ENCODE assay signal across 31 cellular contexts in the genomic region with DNA sequence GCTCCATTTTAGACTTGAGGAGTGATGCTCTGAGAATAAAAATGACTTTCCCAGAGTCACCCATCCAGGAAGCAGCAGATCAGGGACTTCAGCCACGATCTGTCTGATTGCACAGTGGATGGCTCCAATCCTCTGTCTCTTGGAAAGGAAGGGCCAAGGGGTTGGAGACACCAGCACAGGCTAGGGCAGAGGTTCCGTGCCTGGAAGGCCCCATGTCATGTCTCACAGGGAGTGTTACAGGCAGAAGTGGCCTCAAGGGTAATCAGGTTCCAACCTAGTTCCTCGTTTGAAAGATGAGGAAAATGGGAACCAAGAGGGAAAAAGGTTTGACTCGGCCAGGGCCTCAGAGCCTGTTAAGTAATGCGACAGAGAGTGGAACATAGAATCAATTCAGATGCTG.
"Had no signal": no experiment of that assay in that cellular context is flagged by ENCODE, and none has a peak within 500 bp of the region (broad histone marks: within the 10 kb centered on the region; RNA-seq: fewer than 3 reads in every experiment).

No MANE protein-coding gene starts in this region.

- H3K27ac Mint-ChIP-seq: activated CD4-positive, alpha-beta memory T cell treated with anti-CD3 and anti-CD28 coated beads, Interleukin-2, amount 10 ng/mL, durations not matched to agents 7 days and 5 days; activated naive CD4-positive, alpha-beta T cell treated with anti-CD3 and anti-CD28 coated beads, Interleukin-2, amount 10 ng/mL, durations not matched to agents 7 days and 5 days; activated naive CD8-positive, alpha-beta T cell treated with anti-CD3 and anti-CD28 coated beads for 36 hours; activated T-cell treated with anti-CD3 and anti-CD28 coated beads, Interleukin-2, amount 50 U/mL, for 72 hours; activated T-helper 2 cell treated with anti-CD3 and anti-CD28 coated beads, Interferon-gamma antibody, Interleukin-2, Interleukin-4, amounts not matched to agents 10 μg/mL and 5 μg/mL and 100 μg/mL, durations not matched to agents 14 hours and 24 hours and 36 hours; T-cell had no signal

- ATAC-seq: activated T-cell treated with anti-CD3 and anti-CD28 coated beads, Interleukin-2, amount 50 U/mL, for 72 hours; K562; Panc1; Right ventricle myocardium inferior; T-cell had no signal

- H3K9me3 ChIP-seq: breast epithelium had no signal

- H3K4me1 Mint-ChIP-seq: activated CD4-positive, alpha-beta memory T cell treated with anti-CD3 and anti-CD28 coated beads, Interleukin-2, amount 10 ng/mL, durations not matched to agents 7 days and 5 days; activated naive CD4-positive, alpha-beta T cell treated with anti-CD3 and anti-CD28 coated beads, Interleukin-2, amount 10 ng/mL, durations not matched to agents 7 days and 5 days; activated naive CD8-positive, alpha-beta T cell treated with anti-CD3 and anti-CD28 coated beads for 36 hours; T-cell had no signal

- H3K36me3 ChIP-seq: breast epithelium had no signal

- H3K4me3 ChIP-seq: breast epithelium, K562, SK-N-MC had no signal

- H3K4me3 Mint-ChIP-seq: activated CD4-positive, alpha-beta memory T cell treated with anti-CD3 and anti-CD28 coated beads, Interleukin-2, amount 10 ng/mL, durations not matched to agents 7 days and 5 days; activated naive CD4-positive, alpha-beta T cell treated with anti-CD3 and anti-CD28 coated beads, Interleukin-2, amount 10 ng/mL, durations not matched to agents 7 days and 5 days; activated naive CD8-positive, alpha-beta T cell treated with anti-CD3 and anti-CD28 coated beads for 36 hours; activated T-cell treated with anti-CD3 and anti-CD28 coated beads, Interleukin-2, amount 50 U/mL, for 72 hours; T-cell had no signal

- H3K27me3 Mint-ChIP-seq: activated CD4-positive, alpha-beta memory T cell treated with anti-CD3 and anti-CD28 coated beads, Interleukin-2, amount 10 ng/mL, durations not matched to agents 7 days and 5 days; activated naive CD8-positive, alpha-beta T cell treated with anti-CD3 and anti-CD28 coated beads for 36 hours had no signal

- H3K27ac ChIP-seq: SK-N-MC, VCaP had no signal

- DNase-seq: activated CD4-positive, alpha-beta memory T cell treated with anti-CD3 and anti-CD28 coated beads, Interleukin-2, amount 10 ng/mL, durations not matched to agents 7 days and 5 days; activated CD4-positive, alpha-beta T cell treated with anti-CD3 and anti-CD28 coated beads, Interleukin-2, amount 50 U/mL, for 1 hour; activated CD4-positive, CD25-positive, alpha-beta regulatory T cell; activated CD8-positive, alpha-beta memory T cell treated with anti-CD3 and anti-CD28 coated beads, Interleukin-2, amount 50 U/mL, for 4 hours; activated gamma-delta T cell treated with Interleukin-2 at 50 U/mL for 16 hours; activated naive CD4-positive, alpha-beta T cell treated with anti-CD3 and anti-CD28 coated beads, Interleukin-2, amount 10 ng/mL, durations not matched to agents 7 days and 5 days; activated naive CD8-positive, alpha-beta T cell treated with anti-CD3 and anti-CD28 coated beads for 36 hours; activated T-cell treated with anti-CD3 and anti-CD28 coated beads, Interleukin-2, amount 50 U/mL, for 72 hours; anterior cingulate cortex; caudate nucleus; Karpas-422; NCI-H1048; NCI-H1417; NCI-H1930; NCI-H2171; NCI-H345; NCI-H510A; NCI-H526 treated with DMSO at 0.1 percent for 48 hours; NCI-H82; OCI-M1; RPMI8226; T-cell; T-helper 2 cell; T1000 had no signal

- H3K9me3 Mint-ChIP-seq: activated CD4-positive, alpha-beta memory T cell treated with anti-CD3 and anti-CD28 coated beads, Interleukin-2, amount 10 ng/mL, durations not matched to agents 7 days and 5 days; activated naive CD4-positive, alpha-beta T cell treated with anti-CD3 and anti-CD28 coated beads, Interleukin-2, amount 10 ng/mL, durations not matched to agents 7 days and 5 days; activated naive CD8-positive, alpha-beta T cell treated with anti-CD3 and anti-CD28 coated beads for 36 hours; activated T-cell treated with anti-CD3 and anti-CD28 coated beads, Interleukin-2, amount 50 U/mL, for 72 hours; activated T-helper 2 cell treated with anti-CD3 and anti-CD28 coated beads, Interferon-gamma antibody, Interleukin-2, Interleukin-4, amounts not matched to agents 10 μg/mL and 5 μg/mL and 100 μg/mL, durations not matched to agents 14 hours and 24 hours and 36 hours; T-cell had no signal

- H3K36me3 Mint-ChIP-seq: activated naive CD4-positive, alpha-beta T cell treated with anti-CD3 and anti-CD28 coated beads, Interleukin-2, amount 10 ng/mL, durations not matched to agents 7 days and 5 days; activated naive CD8-positive, alpha-beta T cell treated with anti-CD3 and anti-CD28 coated beads for 36 hours; T-cell had no signal

- H3K4me1 ChIP-seq: breast epithelium had no signal
